Comparison of ENCODE assay signal across 9 cellular contexts in the genomic region with DNA sequence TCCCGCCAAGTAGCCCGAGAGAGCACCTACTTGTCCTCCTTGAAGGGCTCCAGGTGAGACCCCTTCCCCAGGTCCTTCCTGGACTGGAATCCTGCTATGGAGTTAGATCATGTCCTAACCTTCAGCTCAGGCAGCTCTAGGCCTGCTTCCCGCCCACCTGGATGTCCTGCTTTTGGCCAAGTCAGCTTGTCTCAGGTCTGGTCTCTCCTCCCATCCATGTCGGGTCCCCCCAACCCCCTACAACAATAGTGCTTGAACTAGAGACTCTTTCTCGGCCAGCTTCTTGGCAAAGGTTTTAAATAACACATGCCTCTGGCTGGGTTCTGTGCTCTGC. TPM values are rescaled to one million over a fixed set of nuclear protein-coding genes. Genes with fewer than 3 reads are reported as not detected.
DNase-seq lines count a peak whose midpoint lies in the region; ATAC-seq, FAIRE-seq and TF ChIP-seq lines count a peak whose summit lies in the region.
"Had no signal": no experiment of that assay in that cellular context is flagged by ENCODE, and none has a peak within 500 bp of the region (broad histone marks: within the 10 kb centered on the region; RNA-seq: fewer than 3 reads in every experiment).

No MANE protein-coding gene starts in this region.

- POLR2A ChIA-PET in WTC11 (lab: Charles Lee): interaction anchor here (0.9 to 1.4 kb wide), 3 partner anchors 11 to 19 kb away, joined by 4 to 11 read pairs (median 5); a partner anchor contains a TSS

- H3K36me3 ChIP-seq in esophagus squamous epithelium (peaks cover 15 to 62% (median 28%) of the 10 kb centered on the region in 3 donors), sigmoid colon (peaks cover 26 to 59% (median 41%) of the 10 kb centered on the region in 4 donors)

- H3K9me3 ChIP-seq in esophagus squamous epithelium: no peaks in the 10 kb centered on the region
- H3K9me3 ChIP-seq in sigmoid colon: no peaks in the 10 kb centered on the region

- no peaks in the 10 kb centered on the region; the same call in 1 of the 2 replicates for H3K27me3 Mint-ChIP-seq in WTC11 (ENCODE audit: low read depth)

- H3K27me3 ChIP-seq in esophagus squamous epithelium (no peaks in the 10 kb centered on the region), sigmoid colon (no peaks in the 10 kb centered on the region)

- FAIRE-seq in GM12891 (lab: Jason Lieb, UNC): no peak

- H3K4me1 ChIP-seq in esophagus squamous epithelium: peaks cover 54 to 89% (median 66%) of the 10 kb centered on the region in 3 donors
- peaks cover 0 to 61% (median 58%) of the 10 kb centered on the region in 4 donors for H3K4me1 ChIP-seq in sigmoid colon

- intact Hi-C loops in esophagus squamous epithelium (cut with DNase I) (no loop called here), sigmoid colon (cut with DNase I) (loop anchor here (1.0 kb wide), 1 partner anchor 18 kb away; no protein-coding TSS in a partner anchor)

- WGBS in esophagus squamous epithelium, 2 donors: 55 to 57% methylated on average over 4 to 5 of the region's 5 CpGs
- WGBS in sigmoid colon, 2 donors: 83 to 88% methylated on average over 5 of the region's 5 CpGs

- no peak for DNase-seq in GM12891 (ENCODE audit: insufficient read length, low spot score)
- no peak for DNase-seq in WTC11 (ENCODE audit: low spot score)
- no peak for DNase-seq in esophagus squamous epithelium (lab: John Stamatoyannopoulos, UW)
- no peak for DNase-seq in sigmoid colon
- DNase-seq in stimulated activated naive CD4-positive, alpha-beta T cell treated with Interleukin-2 at 50 U/mL for 16 hours (lab: John Stamatoyannopoulos, UW): no peak

- H3K27ac ChIP-seq in esophagus squamous epithelium (peak overlapping the region in 3 of 4 donors; percentile 97 to 100 (median 98)), sigmoid colon (peak overlapping the region; percentile 97 to 100 (median 99))

- H3K9me3 Mint-ChIP-seq in WTC11: no peaks in the 10 kb centered on the region

- H3K4me3 ChIP-seq in esophagus squamous epithelium (peak overlapping the region in 1 of 4 donors; percentile 1), sigmoid colon (peak overlapping the region in 1 of 4 donors; percentile 12)

- peaks cover 31% of the 10 kb centered on the region for H3K36me3 Mint-ChIP-seq in WTC11

- H3K27ac Mint-ChIP-seq in WTC11: peak overlapping the region; percentile 45; the same call in 1 of the 2 replicates

- TF ChIP-seq EP300 in sigmoid colon (IDR thresholded peaks at IDR 0.05): no peak

- TF ChIP-seq CTCF in WTC11 (IDR thresholded peaks at IDR 0.05) (no peak), esophagus squamous epithelium (IDR thresholded peaks at IDR 0.05) (no peak), sigmoid colon (IDR thresholded peaks at IDR 0.05) (no peak)

- H3K4me3 Mint-ChIP-seq in WTC11: no peak overlapping the region

- ATAC-seq in WTC11 (no peak), GM21390 (IDR thresholded peaks at IDR 0.05; ENCODE audit: unreplicated experiment) (no peak), GM18502 (IDR thresholded peaks at IDR 0.05; ENCODE audit: poor library complexity, unreplicated experiment) (no peak), HG03460 (IDR thresholded peaks at IDR 0.05; ENCODE audit: unreplicated experiment) (no peak)

- CTCF ChIA-PET in WTC11 (lab: Charles Lee): interaction anchor here (0.6 to 8.7 kb wide), 14 partner anchors 8 to 495 kb away, joined by 3 to 219 read pairs (median 8); a partner anchor contains a TSS

- TF ChIP-seq POLR2A in GM12891 (IDR thresholded peaks at IDR 0.05; ENCODE audit: low read depth, low read length): peak; percentile 20; the same call in 1 of the 2 replicates
- TF ChIP-seq POLR2A in esophagus squamous epithelium (IDR thresholded peaks at IDR 0.05): no peak
- TF ChIP-seq POLR2A in sigmoid colon (IDR thresholded peaks at IDR 0.05): no peak

- H3K4me1 Mint-ChIP-seq in WTC11: peaks cover 37% of the 10 kb centered on the region

TF ChIP-seq in GM12891, 5 proteins besides CTCF, POLR2A, EP300 and RAD21:
- TF ChIP-seq PAX5 (IDR thresholded peaks at IDR 0.05; ENCODE audit: insufficient read depth, low read length, severe bottlenecking) (no peak), TAF1 (IDR thresholded peaks at IDR 0.05; ENCODE audit: low read depth, low read length) (no peak), SPI1 (IDR thresholded peaks at IDR 0.05; ENCODE audit: low read depth, low read length) (no peak), POLR2AphosphoS5 (IDR thresholded peaks at IDR 0.05; ENCODE audit: low read depth, low read length) (no peak), POU2F2 (IDR thresholded peaks at IDR 0.05; ENCODE audit: low read depth, low read length) (no peak)

TF ChIP-seq in WTC11, 78 proteins besides CTCF, POLR2A, EP300 and RAD21 (continues in another document):
- TF ChIP-seq, protein P1, sequence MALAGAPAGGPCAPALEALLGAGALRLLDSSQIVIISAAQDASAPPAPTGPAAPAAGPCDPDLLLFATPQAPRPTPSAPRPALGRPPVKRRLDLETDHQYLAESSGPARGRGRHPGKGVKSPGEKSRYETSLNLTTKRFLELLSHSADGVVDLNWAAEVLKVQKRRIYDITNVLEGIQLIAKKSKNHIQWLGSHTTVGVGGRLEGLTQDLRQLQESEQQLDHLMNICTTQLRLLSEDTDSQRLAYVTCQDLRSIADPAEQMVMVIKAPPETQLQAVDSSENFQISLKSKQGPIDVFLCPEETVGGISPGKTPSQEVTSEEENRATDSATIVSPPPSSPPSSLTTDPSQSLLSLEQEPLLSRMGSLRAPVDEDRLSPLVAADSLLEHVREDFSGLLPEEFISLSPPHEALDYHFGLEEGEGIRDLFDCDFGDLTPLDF (CRISPR knock-in tag; IDR thresholded peaks at IDR 0.05): no peak
- no peak for TF ChIP-seq IRF2 (CRISPR knock-in tag; IDR thresholded peaks at IDR 0.05; ENCODE audit: borderline replicate concordance, low read depth)
- TF ChIP-seq, protein P2, sequence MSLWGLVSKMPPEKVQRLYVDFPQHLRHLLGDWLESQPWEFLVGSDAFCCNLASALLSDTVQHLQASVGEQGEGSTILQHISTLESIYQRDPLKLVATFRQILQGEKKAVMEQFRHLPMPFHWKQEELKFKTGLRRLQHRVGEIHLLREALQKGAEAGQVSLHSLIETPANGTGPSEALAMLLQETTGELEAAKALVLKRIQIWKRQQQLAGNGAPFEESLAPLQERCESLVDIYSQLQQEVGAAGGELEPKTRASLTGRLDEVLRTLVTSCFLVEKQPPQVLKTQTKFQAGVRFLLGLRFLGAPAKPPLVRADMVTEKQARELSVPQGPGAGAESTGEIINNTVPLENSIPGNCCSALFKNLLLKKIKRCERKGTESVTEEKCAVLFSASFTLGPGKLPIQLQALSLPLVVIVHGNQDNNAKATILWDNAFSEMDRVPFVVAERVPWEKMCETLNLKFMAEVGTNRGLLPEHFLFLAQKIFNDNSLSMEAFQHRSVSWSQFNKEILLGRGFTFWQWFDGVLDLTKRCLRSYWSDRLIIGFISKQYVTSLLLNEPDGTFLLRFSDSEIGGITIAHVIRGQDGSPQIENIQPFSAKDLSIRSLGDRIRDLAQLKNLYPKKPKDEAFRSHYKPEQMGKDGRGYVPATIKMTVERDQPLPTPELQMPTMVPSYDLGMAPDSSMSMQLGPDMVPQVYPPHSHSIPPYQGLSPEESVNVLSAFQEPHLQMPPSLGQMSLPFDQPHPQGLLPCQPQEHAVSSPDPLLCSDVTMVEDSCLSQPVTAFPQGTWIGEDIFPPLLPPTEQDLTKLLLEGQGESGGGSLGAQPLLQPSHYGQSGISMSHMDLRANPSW (CRISPR knock-in tag; conservative IDR thresholded peaks at IDR 0.05; ENCODE audit: low read depth): no peak
- TF ChIP-seq, protein P3, sequence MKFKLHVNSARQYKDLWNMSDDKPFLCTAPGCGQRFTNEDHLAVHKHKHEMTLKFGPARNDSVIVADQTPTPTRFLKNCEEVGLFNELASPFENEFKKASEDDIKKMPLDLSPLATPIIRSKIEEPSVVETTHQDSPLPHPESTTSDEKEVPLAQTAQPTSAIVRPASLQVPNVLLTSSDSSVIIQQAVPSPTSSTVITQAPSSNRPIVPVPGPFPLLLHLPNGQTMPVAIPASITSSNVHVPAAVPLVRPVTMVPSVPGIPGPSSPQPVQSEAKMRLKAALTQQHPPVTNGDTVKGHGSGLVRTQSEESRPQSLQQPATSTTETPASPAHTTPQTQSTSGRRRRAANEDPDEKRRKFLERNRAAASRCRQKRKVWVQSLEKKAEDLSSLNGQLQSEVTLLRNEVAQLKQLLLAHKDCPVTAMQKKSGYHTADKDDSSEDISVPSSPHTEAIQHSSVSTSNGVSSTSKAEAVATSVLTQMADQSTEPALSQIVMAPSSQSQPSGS (CRISPR knock-in tag; IDR thresholded peaks at IDR 0.05; ENCODE audit: borderline replicate concordance, low read depth): no peak
- TF ChIP-seq TP53 (CRISPR knock-in tag; IDR thresholded peaks at IDR 0.05): no peak
- no peak for TF ChIP-seq ZNF317 (CRISPR knock-in tag; IDR thresholded peaks at IDR 0.05; ENCODE audit: borderline replicate concordance, low read depth)
- no peak for TF ChIP-seq TEAD4 (CRISPR knock-in tag; IDR thresholded peaks at IDR 0.05)
- no peak for TF ChIP-seq HMGA2 (CRISPR knock-in tag; IDR thresholded peaks at IDR 0.05)
- TF ChIP-seq TCF7 (CRISPR knock-in tag; IDR thresholded peaks at IDR 0.05; ENCODE audit: low read depth): no peak
- no peak for TF ChIP-seq ZNF263 (CRISPR knock-in tag; IDR thresholded peaks at IDR 0.05; ENCODE audit: low read depth)
- no peak for TF ChIP-seq CBFB (CRISPR knock-in tag; IDR thresholded peaks at IDR 0.05; ENCODE audit: low read depth)

RNA-seq across cellular contexts. Expression of a gene that starts 3.6 kb away (rescaled TPM):
- polyA plus RNA-seq in GM12891 (2012; ENCODE audit: low read depth, missing spikeins): 13.1 TPM
- total RNA-seq in WTC11 (2021) (16.5 to 20.5 TPM (median 17.2 TPM) in 3 replicates), esophagus squamous epithelium (10 to 100 TPM in 3 of 4 donors, 1 to 10 TPM in 1; 9.1 to 25.2 (median 13.3) TPM), sigmoid colon (10 to 100 TPM; 24.8 to 28.9 (median 27.4) TPM)
- 1 to 10 TPM; 2.5 to 9.5 (median 5.4) TPM for polyA plus RNA-seq in sigmoid colon

RNA-seq across cellular contexts. Expression of a gene that starts 13.9 kb away (rescaled TPM):
- 8.8 TPM for polyA plus RNA-seq in GM12891 (2012; ENCODE audit: low read depth, missing spikeins)
- 38.3 to 41.9 TPM (median 39.6 TPM) in 3 replicates for total RNA-seq in WTC11 (2021)
- 1 to 10 TPM; 4.1 to 7.6 (median 6.7) TPM for total RNA-seq in esophagus squamous epithelium
- total RNA-seq in sigmoid colon: 10 to 100 TPM; 11.5 to 13.6 (median 12.7) TPM
- polyA plus RNA-seq in sigmoid colon: 1 to 10 TPM in 1 of 3 donors, under 1 TPM in 2; 0.60 to 6.2 (median 0.92) TPM

RNA-seq across cellular contexts. Expression of a gene that starts 18.7 kb away (rescaled TPM):
- 99.5 TPM for polyA plus RNA-seq in GM12891 (2012; ENCODE audit: low read depth, missing spikeins)
- 47.0 to 50.0 TPM (median 48.9 TPM) in 3 replicates for total RNA-seq in WTC11 (2021)
- total RNA-seq in esophagus squamous epithelium: 100 to 1,000 TPM in 2 of 4 donors, 10 to 100 TPM in 2; 72.7 to 138 (median 102) TPM
- total RNA-seq in sigmoid colon: 100 to 1,000 TPM; 105 to 163 (median 113) TPM
- 100 to 1,000 TPM in 2 of 3 donors, 10 to 100 TPM in 1; 66.1 to 210 (median 123) TPM for polyA plus RNA-seq in sigmoid colon

RNA-seq across cellular contexts. Expression of a gene that starts 35.8 kb away (rescaled TPM):
- polyA plus RNA-seq in GM12891 (2012; ENCODE audit: low read depth, missing spikeins): 0.47 TPM
- total RNA-seq in WTC11 (2021) (107 to 120 TPM (median 112 TPM) in 3 replicates), esophagus squamous epithelium (100 to 1,000 TPM in 1 of 4 donors, 10 to 100 TPM in 3; 60.8 to 147 (median 81.9) TPM), sigmoid colon (100 to 1,000 TPM; 147 to 262 (median 204) TPM)
- 10 to 100 TPM; 11.4 to 57.9 (median 14.1) TPM for polyA plus RNA-seq in sigmoid colon

RNA-seq across cellular contexts. Expression of a gene that starts 42.6 kb away (rescaled TPM):
- 0.21 TPM for polyA plus RNA-seq in GM12891 (2012; ENCODE audit: low read depth, missing spikeins)
- total RNA-seq in WTC11 (2021) (0.32 to 0.87 TPM (median 0.71 TPM) in 3 replicates), esophagus squamous epithelium (under 1 TPM in 2 of 4 donors, not detected in 2; 0.38 to 0.48 TPM), sigmoid colon (1 to 10 TPM in 2 of 4 donors, under 1 TPM in 2; 0.71 to 7.2 (median 1.3) TPM)
- polyA plus RNA-seq in sigmoid colon: 100 to 1,000 TPM in 2 of 3 donors, 10 to 100 TPM in 1; 89.5 to 112 (median 103) TPM
- total RNA-seq: renal cortical epithelial cell had no signal
